In the genomic region with DNA sequence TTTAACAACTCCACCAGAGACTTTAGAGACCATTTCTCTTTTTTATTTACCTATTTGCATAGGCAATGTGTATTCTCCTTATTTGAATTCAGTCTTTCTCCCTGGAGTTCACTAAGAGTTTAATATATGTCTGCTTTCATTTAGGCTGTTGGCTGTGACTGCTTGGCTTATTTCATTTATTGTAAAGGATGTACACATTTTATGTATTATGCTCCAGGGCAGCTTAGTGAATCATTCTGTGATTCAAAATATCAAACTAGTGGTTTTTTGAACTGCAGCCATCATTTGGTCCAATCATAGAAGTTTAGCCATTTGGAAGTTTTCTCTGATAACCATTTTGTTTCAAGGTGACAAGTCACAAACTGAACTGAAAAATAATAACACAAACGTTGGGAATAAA, we compare ENCODE assay signal across 32 cellular contexts.
"Had no signal": no experiment of that assay in that cellular context is flagged by ENCODE, and none has a peak within 500 bp of the region (broad histone marks: within the 10 kb centered on the region; RNA-seq: fewer than 3 reads in every experiment).

No MANE protein-coding gene starts in this region.

- FAIRE-seq: colon, small intestine had no signal

- H3K4me1 ChIP-seq: heart right ventricle, parathyroid adenoma, right lobe of liver, suprapubic skin, transverse colon, upper lobe of right lung, uterus had no signal

- H3K27ac Mint-ChIP-seq: mesothelial cell of epicardium; natural killer cell treated with Interleukin-12 subunit alpha and Interleukin-12 subunit beta and Interleukin-15 and Interleukin-18, amount 100 ng/mL, for 72 hours; progenitor cell of endocrine pancreas; stimulated activated naive CD8-positive, alpha-beta T cell treated with anti-CD3 and anti-CD28 coated beads, Interleukin-15, amount 100 ng/mL, for 72 hours had no signal

- H3K4me3 Mint-ChIP-seq: mesothelial cell of epicardium; naive B cell; natural killer cell treated with Interleukin-12 subunit alpha and Interleukin-12 subunit beta and Interleukin-15 and Interleukin-18, amount 100 ng/mL, for 72 hours; neural crest cell; stimulated activated naive CD8-positive, alpha-beta T cell treated with anti-CD3 and anti-CD28 coated beads, Interleukin-15, amount 100 ng/mL, for 72 hours had no signal

- ATAC-seq: esophagus mucosa; heart right ventricle; left ventricle myocardium superior; mucosa of descending colon; natural killer cell treated with Interleukin-12 subunit alpha and Interleukin-12 subunit beta and Interleukin-15 and Interleukin-18, amount 100 ng/mL, for 72 hours; right lobe of liver; stimulated activated naive CD8-positive, alpha-beta T cell treated with anti-CD3 and anti-CD28 coated beads, Interleukin-15, amount 100 ng/mL, for 72 hours; upper lobe of right lung had no signal

- H3K4me3 ChIP-seq: dorsolateral prefrontal cortex, heart right ventricle, lung, mucosa of descending colon, right lobe of liver, suprapubic skin, transverse colon, upper lobe of right lung, uterus had no signal

- H3K4me1 Mint-ChIP-seq: mesothelial cell of epicardium; stimulated activated naive CD8-positive, alpha-beta T cell treated with anti-CD3 and anti-CD28 coated beads, Interleukin-15, amount 100 ng/mL, for 72 hours had no signal

- H3K27ac ChIP-seq: dorsolateral prefrontal cortex, epithelial cell of prostate, heart right ventricle, neutrophil, parathyroid adenoma, right lobe of liver, suprapubic skin, transverse colon, upper lobe of right lung, uterus had no signal

- H3K36me3 ChIP-seq: heart right ventricle, neutrophil, right lobe of liver, suprapubic skin, transverse colon, upper lobe of right lung, uterus had no signal

- H3K9me3 ChIP-seq: neutrophil, right lobe of liver had no signal

- DNase-seq: dorsolateral prefrontal cortex; effector CD4-positive, alpha-beta T cell; glutamatergic neuron; heart right ventricle; hippocampal formation; islet precursor cell; left ventricle myocardium superior; mesenchymal stem cell; mucosa of descending colon; naive B cell; right lobe of liver; small intestine; stimulated activated CD4-positive, alpha-beta T cell treated with anti-CD3 and anti-CD28 coated beads, Interleukin-12 subunit alpha, Interleukin-12 subunit beta, amount 100 ng/mL, for 4 hours; stimulated activated CD4-positive, alpha-beta T cell treated with anti-CD3 and anti-CD28 coated beads, Interleukin-1b, Interleukin-23, amount 100 ng/mL, for 48 hours; stimulated activated CD4-positive, alpha-beta T cell treated with anti-CD3 and anti-CD28 coated beads, Interleukin-4, amount 100 ng/mL, for 1 hour; stimulated activated CD8-positive, alpha-beta memory T cell treated with anti-CD3 and anti-CD28 coated beads, Interleukin-4, amount 100 ng/mL, for 48 hours; stimulated activated naive CD4-positive, alpha-beta T cell; stimulated activated naive CD8-positive, alpha-beta T cell treated with anti-CD3 and anti-CD28 coated beads, Interleukin-15, amount 100 ng/mL, for 72 hours; transverse colon; upper lobe of right lung; uterus had no signal

- H3K27me3 ChIP-seq: heart right ventricle, neutrophil, right lobe of liver, suprapubic skin, transverse colon, upper lobe of right lung, uterus had no signal

- H3K27me3 Mint-ChIP-seq: naive B cell; stimulated activated naive CD8-positive, alpha-beta T cell treated with anti-CD3 and anti-CD28 coated beads, Interleukin-15, amount 100 ng/mL, for 72 hours had no signal
